10 cellular contexts compared by ENCODE assay signal in the genomic region with DNA sequence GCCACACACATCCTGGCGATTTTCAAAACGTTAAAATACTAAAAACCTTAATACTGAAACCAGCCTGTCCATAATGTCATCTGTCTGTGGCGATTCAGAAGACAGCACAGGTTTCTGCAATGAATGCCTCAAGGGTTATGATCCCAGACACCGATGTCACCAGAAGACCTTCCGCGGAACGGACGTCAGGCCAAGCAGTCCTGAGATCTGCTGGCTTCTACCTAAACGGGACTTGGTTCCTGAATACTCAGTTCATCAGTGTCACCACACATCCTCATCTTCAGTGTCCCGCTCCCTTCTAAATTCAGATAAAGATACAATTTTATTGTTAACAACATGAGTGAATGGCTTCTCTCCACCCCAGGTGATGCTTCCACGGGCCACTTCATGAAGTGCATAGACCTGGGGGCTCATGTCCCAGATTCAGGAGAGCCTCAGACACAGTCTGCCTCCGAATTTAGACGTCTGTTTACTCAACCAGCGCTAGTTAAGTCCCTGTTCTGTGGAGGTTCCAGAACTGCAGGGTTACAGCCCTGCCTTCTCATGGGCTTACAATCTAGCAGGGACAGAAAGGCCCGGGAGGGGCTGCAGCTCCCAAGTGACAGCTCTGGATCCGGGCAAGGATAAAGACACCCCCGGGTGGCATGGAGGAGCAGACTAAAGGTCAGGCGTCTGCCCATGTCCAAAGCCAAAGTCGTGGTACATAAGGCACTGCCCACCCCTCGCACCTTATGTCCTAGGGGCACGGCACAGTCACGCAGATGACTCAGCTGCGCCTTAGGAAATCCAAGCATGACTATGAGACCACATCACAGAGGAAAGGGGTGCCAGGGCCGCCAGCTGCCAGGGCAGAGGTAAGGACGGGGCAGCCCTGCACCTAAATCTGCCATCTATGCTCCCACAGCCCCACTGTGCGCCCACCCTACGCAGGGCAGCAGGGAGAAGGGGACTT.
DNase-seq lines count a peak whose midpoint lies in the region; ATAC-seq, FAIRE-seq and TF ChIP-seq lines count a peak whose summit lies in the region.
"Had no signal": no experiment of that assay in that cellular context is flagged by ENCODE, and none has a peak within 500 bp of the region (broad histone marks: within the 10 kb centered on the region; RNA-seq: fewer than 3 reads in every experiment).

No MANE protein-coding gene starts in this region.

- H3K27ac ChIP-seq in astrocyte (ENCODE audit: low read depth, low read length) (peak overlapping the region; percentile 100), kidney (ENCODE audit: low read depth in 2 of 2, low read length in 2 of 2) (peak overlapping the region; percentile 68 to 75)

- H4K20me1 ChIP-seq in astrocyte (ENCODE audit: insufficient read depth, low read length) = peaks cover 31% of the 10 kb centered on the region

- DNase-seq in HK-2 (ENCODE audit: unreplicated experiment) = peak; percentile 52
- DNase-seq in astrocyte (ENCODE audit: low read depth) = peak; percentile 86
- peak; percentile 65 for DNase-seq in kidney
- DNase-seq in stromal cell of bone marrow (ENCODE audit: low read depth) = peak; percentile 83
- DNase-seq in NCI-H526 (lab: John Stamatoyannopoulos, UW) = no peak
- DNase-seq in HuH-7.5 (ENCODE audit: low spot score) = no peak
- DNase-seq: activated naive CD8-positive, alpha-beta T cell treated with anti-CD3 and anti-CD28 coated beads, Interleukin-2, amount 10 ng/mL, durations not matched to agents 7 days and 5 days; NCI-H187 treated with DMSO at 0.1 percent for 48 hours had no signal

- H3K4me1 ChIP-seq in astrocyte (ENCODE audit: insufficient read depth, low read length) = peaks cover 47% of the 10 kb centered on the region
- peaks cover 0 to 3% of the 10 kb centered on the region in 2 donors for H3K4me1 ChIP-seq in kidney (ENCODE audit: control insufficient read depth in 1 of 2, insufficient read depth in 1 of 2, low read depth in 1 of 2, low read length in 2 of 2)

- H2AFZ ChIP-seq in astrocyte (ENCODE audit: low read depth, low read length) = no peak overlapping the region

- intact Hi-C loops in kidney (cut with DNase I) = no loop called here

- TF ChIP-seq CTCF in astrocyte (IDR thresholded peaks at IDR 0.05; ENCODE audit: insufficient read depth, low read depth, low read length) (no peak), kidney (IDR thresholded peaks at IDR 0.05; ENCODE audit: borderline replicate concordance, extremely low read depth, insufficient read depth) (no peak)

- peaks cover 93% of the 10 kb centered on the region for H3K79me2 ChIP-seq in astrocyte (ENCODE audit: insufficient read depth, low read length)

- H3K4me3 ChIP-seq in astrocyte (ENCODE audit: insufficient read depth, low read depth, low read length) (peak overlapping the region; percentile 27), kidney (ENCODE audit: low read length in 2 of 2) (no peak overlapping the region)

- no peak for ATAC-seq in GM18907 (IDR thresholded peaks at IDR 0.05; ENCODE audit: unreplicated experiment)
- ATAC-seq in GM19467 (IDR thresholded peaks at IDR 0.05; ENCODE audit: unreplicated experiment) = no peak

- no peaks in the 10 kb centered on the region for H3K9me3 Mint-ChIP-seq in astrocyte (ENCODE audit: unreplicated experiment)
- H3K9me3 Mint-ChIP-seq: activated naive CD8-positive, alpha-beta T cell treated with anti-CD3 and anti-CD28 coated beads, Interleukin-2, amount 10 ng/mL, durations not matched to agents 7 days and 5 days had no signal

- H3K27ac Mint-ChIP-seq in astrocyte (ENCODE audit: unreplicated experiment) = peak overlapping the region; percentile 97
- H3K27ac Mint-ChIP-seq: activated naive CD8-positive, alpha-beta T cell treated with anti-CD3 and anti-CD28 coated beads, Interleukin-2, amount 10 ng/mL, durations not matched to agents 7 days and 5 days had no signal

- H3K4me2 ChIP-seq in astrocyte (ENCODE audit: low read length) = peak overlapping the region; percentile 83

- H3K4me3 Mint-ChIP-seq in astrocyte (ENCODE audit: unreplicated experiment) = no peak overlapping the region
- H3K4me3 Mint-ChIP-seq: activated naive CD8-positive, alpha-beta T cell treated with anti-CD3 and anti-CD28 coated beads, Interleukin-2, amount 10 ng/mL, durations not matched to agents 7 days and 5 days had no signal

- peak overlapping the region; percentile 90 for H3K9ac ChIP-seq in astrocyte (ENCODE audit: low read length)
- peak overlapping the region in 1 of 2 donors; percentile 23 for H3K9ac ChIP-seq in kidney (ENCODE audit: low read length in 2 of 2)

- H3K36me3 ChIP-seq in astrocyte (ENCODE audit: insufficient read depth, low read length) (peaks cover 27% of the 10 kb centered on the region), kidney (ENCODE audit: control insufficient read depth in 1 of 2, insufficient read depth in 2 of 2, low read length in 2 of 2) (peaks cover 9 to 16% of the 10 kb centered on the region in 2 donors)

- FAIRE-seq in astrocyte (lab: Jason Lieb, UNC) = peak; percentile 49
- no peak for FAIRE-seq in kidney (lab: Jason Lieb, UNC)

- H3K27me3 Mint-ChIP-seq in astrocyte (ENCODE audit: low read depth, unreplicated experiment) = no peaks in the 10 kb centered on the region
- H3K27me3 Mint-ChIP-seq: activated naive CD8-positive, alpha-beta T cell treated with anti-CD3 and anti-CD28 coated beads, Interleukin-2, amount 10 ng/mL, durations not matched to agents 7 days and 5 days had no signal

- peaks cover 42% of the 10 kb centered on the region for H3K4me1 Mint-ChIP-seq in astrocyte (ENCODE audit: low read depth, unreplicated experiment)

- H3K27me3 ChIP-seq in astrocyte (ENCODE audit: insufficient read depth, low read length) = no peaks in the 10 kb centered on the region

- H3K9me3 ChIP-seq in astrocyte (ENCODE audit: insufficient read depth, low read depth, low read length) = no peaks in the 10 kb centered on the region
- no peaks in the 10 kb centered on the region for H3K9me3 ChIP-seq in kidney (ENCODE audit: control insufficient read depth in 1 of 2, low read length in 2 of 2)

- peaks cover 27% of the 10 kb centered on the region for H3K36me3 Mint-ChIP-seq in astrocyte (ENCODE audit: low read depth, unreplicated experiment)

Comparison
In these comparisons a context has a peak if more than half of its experiments do, and no peak if none do; other contexts are left out.
1. DNase-seq: peak in HK-2 (single experiment), astrocyte (single experiment), kidney (single experiment) and stromal cell of bone marrow (single experiment); none in NCI-H526 (0 of 2) and HuH-7.5 (single experiment).